Comparison of ENCODE assay signal across 9 cellular contexts in the genomic region with DNA sequence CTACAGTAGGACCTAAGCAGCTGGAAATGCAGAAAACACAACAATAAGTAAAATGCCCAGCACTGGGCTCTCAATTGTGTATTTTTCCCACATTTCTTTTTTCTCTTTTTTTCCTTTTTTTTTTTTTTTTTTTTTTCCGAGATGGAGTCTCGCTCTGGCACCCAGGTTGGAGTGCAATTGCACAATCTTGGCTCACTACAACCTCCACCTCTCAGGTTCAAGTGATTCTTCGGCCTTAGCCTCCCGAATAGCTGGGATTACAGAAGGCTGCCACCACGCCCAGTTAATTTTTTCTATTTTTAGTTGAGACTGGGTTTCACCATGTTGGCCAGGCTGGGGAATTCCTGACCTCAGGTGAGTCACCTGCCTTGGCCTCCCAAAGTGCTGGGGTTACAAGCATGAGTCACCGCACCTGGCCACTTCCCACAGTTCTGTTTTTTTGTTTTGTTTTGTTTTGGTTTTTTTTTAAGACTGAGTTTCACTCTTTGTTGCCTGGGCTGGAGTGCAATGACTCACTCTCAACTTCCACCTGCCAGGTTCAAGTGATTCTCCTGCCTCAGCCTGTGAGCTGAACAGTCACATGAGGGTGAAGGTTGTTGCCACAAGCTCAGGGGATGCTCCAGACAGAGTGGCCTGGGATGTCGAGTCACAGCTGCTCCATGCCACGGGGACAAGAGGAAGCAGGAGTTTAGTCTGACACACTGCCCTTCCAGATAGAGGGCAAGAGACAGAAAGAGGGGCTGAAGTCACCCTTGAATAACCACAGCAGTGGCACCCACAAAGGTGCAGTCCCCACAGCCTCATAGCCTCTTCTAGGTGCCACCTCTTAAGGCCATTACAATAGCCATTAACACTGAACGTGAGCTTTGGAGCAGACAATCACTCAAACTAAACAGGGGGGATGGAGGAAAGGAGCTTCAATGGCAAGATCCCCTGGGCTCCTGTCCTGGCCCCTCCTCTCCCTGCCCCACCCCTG. TPM values are rescaled to one million over a fixed set of nuclear protein-coding genes. Genes with fewer than 3 reads are reported as not detected.
DNase-seq lines count a peak whose midpoint lies in the region; ATAC-seq lines count a peak whose summit lies in the region.
"Not testable (repeated sequence)": the region's sequence is repeated elsewhere in the genome, so short reads cannot be mapped to it uniquely, and the experiment has no call there.
"Had no signal": no experiment of that assay in that cellular context is flagged by ENCODE, and none has a peak within 500 bp of the region (broad histone marks: within the 10 kb centered on the region; RNA-seq: fewer than 3 reads in every experiment).

No MANE protein-coding gene starts in this region.

- peak overlapping the region; percentile 92 for H3K27ac Mint-ChIP-seq in activated naive CD4-positive, alpha-beta T cell treated with anti-CD3 and anti-CD28 coated beads, Interleukin-2, amount 50 U/mL, for 24 hours

- not testable (repeated sequence) for H3K36me3 Mint-ChIP-seq in activated naive CD4-positive, alpha-beta T cell treated with anti-CD3 and anti-CD28 coated beads, Interleukin-2, amount 50 U/mL, for 24 hours

- H3K9me3 Mint-ChIP-seq in activated naive CD4-positive, alpha-beta T cell treated with anti-CD3 and anti-CD28 coated beads, Interleukin-2, amount 50 U/mL, for 24 hours = not testable (repeated sequence)

- peak overlapping the region; percentile 41 for H3K4me3 Mint-ChIP-seq in activated naive CD4-positive, alpha-beta T cell treated with anti-CD3 and anti-CD28 coated beads, Interleukin-2, amount 50 U/mL, for 24 hours

- ATAC-seq in GM19468 (IDR thresholded peaks at IDR 0.05; ENCODE audit: extremely low read depth, unreplicated experiment) (peak; percentile 32), HG03095 (IDR thresholded peaks at IDR 0.05; ENCODE audit: unreplicated experiment) (peak; percentile 45), left colon (peak; percentile 43)

- H3K27me3 Mint-ChIP-seq in activated naive CD4-positive, alpha-beta T cell treated with anti-CD3 and anti-CD28 coated beads, Interleukin-2, amount 50 U/mL, for 24 hours = not testable (repeated sequence)

- intact Hi-C loops in left colon (cut with DNase I, micrococcal nuclease) = not testable (repeated sequence)

- peaks cover 44% of the 10 kb centered on the region for H3K4me1 Mint-ChIP-seq in activated naive CD4-positive, alpha-beta T cell treated with anti-CD3 and anti-CD28 coated beads, Interleukin-2, amount 50 U/mL, for 24 hours

- DNase-seq in DMS153 (lab: John Stamatoyannopoulos, UW) = peak; percentile 95
- DNase-seq in NCI-H146 treated with DMSO at 0.1 percent for 48 hours (lab: John Stamatoyannopoulos, UW; ENCODE audit: unreplicated experiment) = peak; percentile 1
- peak; percentile 68 for DNase-seq in activated CD4-positive, CD25-positive, alpha-beta regulatory T cell treated with anti-CD3 and anti-CD28 coated beads, Interleukin-2, amount 50 U/mL, for 16 hours (ENCODE audit: low read depth, low spot score)
- DNase-seq in left colon = peak; percentile 46 to 84
- DNase-seq in stimulated activated CD8-positive, alpha-beta memory T cell treated with anti-CD3 and anti-CD28 coated beads, Interleukin-12 subunit alpha, Interleukin-12 subunit beta, amount 100 ng/mL, for 24 hours (ENCODE audit: extremely low read depth) = peak; percentile 52

RNA-seq across cellular contexts. Expression of a gene that starts 2.9 kb away (rescaled TPM):
- 10 to 100 TPM in 1 of 2 donors, 1 to 10 TPM in 1; 8.2 to 34.3 TPM for total RNA-seq in left colon

RNA-seq across cellular contexts. Expression of a gene that starts 27.7 kb away (rescaled TPM):
- total RNA-seq in left colon = 1 to 10 TPM; 1.4 to 2.2 TPM
- total RNA-seq: pulmonary artery endothelial cell had no signal

RNA-seq across cellular contexts. Expression of a gene that starts 29.0 kb away (rescaled TPM):
- 10 to 100 TPM; 19.9 to 37.7 TPM for total RNA-seq in left colon

RNA-seq across cellular contexts. Expression of a gene that starts 35.9 kb away (rescaled TPM):
- total RNA-seq in left colon = 1 to 10 TPM; 3.6 to 7.2 TPM

RNA-seq across cellular contexts. Expression of a gene that starts 55.6 kb away (rescaled TPM):
- 1 to 10 TPM; 6.3 to 6.6 TPM for total RNA-seq in left colon

Comparison
In these comparisons a context has a peak if more than half of its experiments do, and no peak if none do; other contexts are left out.
1. Peak in every context shown above with its lines: DNase-seq and ATAC-seq.
2. DNase-seq: peak in every context shown above with its lines; median percentile 95 in DMS153; 68 in activated CD4-positive, CD25-positive, alpha-beta regulatory T cell treated with anti-CD3 and anti-CD28 coated beads, Interleukin-2, amount 50 U/mL, for 16 hours; 65 in left colon; 52 in stimulated activated CD8-positive, alpha-beta memory T cell treated with anti-CD3 and anti-CD28 coated beads, Interleukin-12 subunit alpha, Interleukin-12 subunit beta, amount 100 ng/mL, for 24 hours; 1 in NCI-H146 treated with DMSO at 0.1 percent for 48 hours.